Comparison of ENCODE assay signal across 2 cellular contexts in the genomic region with DNA sequence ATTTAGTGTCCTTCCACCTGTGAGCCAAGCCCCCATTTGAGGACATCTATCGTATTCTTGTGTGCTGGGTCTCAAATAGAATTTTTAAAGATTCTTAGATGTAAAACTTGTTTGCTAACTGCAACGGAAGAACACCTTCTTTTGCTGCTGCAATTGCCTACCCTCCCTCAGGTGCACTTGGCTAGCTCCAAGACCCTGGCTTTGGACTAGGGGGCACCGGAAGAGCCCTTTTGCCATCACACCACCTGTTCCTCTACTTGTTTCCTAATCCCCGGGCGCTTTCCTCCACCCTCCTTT.
TF ChIP-seq lines count a peak whose summit lies in the region.

No MANE protein-coding gene starts in this region.

TF ChIP-seq in IMR-90, 13 proteins besides CTCF, POLR2A, EP300 and RAD21:
- no peak for TF ChIP-seq MXI1 (IDR thresholded peaks at IDR 0.05; ENCODE audit: borderline replicate concordance, low read depth, low read length)
- TF ChIP-seq MAZ (IDR thresholded peaks at IDR 0.05; ENCODE audit: borderline replicate concordance, low read depth, low read length), result no peak
- TF ChIP-seq NFE2L2 (IDR thresholded peaks at IDR 0.05; ENCODE audit: low read depth, low read length), result no peak
- no peak for TF ChIP-seq SMC3 (IDR thresholded peaks at IDR 0.05; ENCODE audit: low read depth, low read length)
- no peak for TF ChIP-seq CHD1 (IDR thresholded peaks at IDR 0.05; ENCODE audit: low read depth, low read length)
- TF ChIP-seq MAFK (IDR thresholded peaks at IDR 0.05; ENCODE audit: low read depth, low read length), result no peak
- TF ChIP-seq BHLHE40 (IDR thresholded peaks at IDR 0.05; ENCODE audit: low read depth, low read length), result no peak

TF ChIP-seq in GM12878, 131 proteins besides CTCF, POLR2A, EP300 and RAD21:
- no peak for TF ChIP-seq TCF3 (IDR thresholded peaks at IDR 0.05; ENCODE audit: borderline replicate concordance, insufficient read depth, low read depth, low read length)
- no peak for TF ChIP-seq LARP7 (IDR thresholded peaks at IDR 0.05)
- TF ChIP-seq MEF2B (IDR thresholded peaks at IDR 0.05; ENCODE audit: partially characterized antibody, poor library complexity, severe bottlenecking), result no peak
- TF ChIP-seq ZSCAN29 (IDR thresholded peaks at IDR 0.05), result no peak
- TF ChIP-seq ESRRA (IDR thresholded peaks at IDR 0.05; ENCODE audit: low read length), result no peak
